ENCODE assay signal across 12 cellular contexts in genomic region chr10:126421745-126422144, GRCh38.
A peak's percentile ranks its signal among the peaks of the same experiment; 100 is the strongest.
DNase-seq lines count a peak whose midpoint lies in the region; ATAC-seq lines count a peak whose summit lies in the region.
"Had no signal": no experiment of that assay in that cellular context is flagged by ENCODE, and none has a peak within 500 bp of the region (broad histone marks: within the 10 kb centered on the region; RNA-seq: fewer than 3 reads in every experiment).

No MANE protein-coding gene starts in this region.

- DNase-seq in OCI-M1 (lab: John Stamatoyannopoulos, UW): peak; percentile 10
- peak; percentile 36 for DNase-seq in epidermal melanocyte (ENCODE audit: insufficient read length, low spot score)
- DNase-seq in non-pigmented ciliary epithelial cell (ENCODE audit: low read depth): peak; percentile 96
- no peak for DNase-seq in activated gamma-delta T cell treated with Interleukin-2 at 50 U/mL for 16 hours
- DNase-seq in COLO829 (ENCODE audit: low spot score): no peak
- DNase-seq: stimulated activated CD4-positive, alpha-beta T cell treated with anti-CD3 and anti-CD28 coated beads, Interleukin-4, amount 100 ng/mL, for 4 hours; transverse colon had no signal

- no peak for ATAC-seq in HG02763 (IDR thresholded peaks at IDR 0.05; ENCODE audit: unreplicated experiment)
- ATAC-seq in GM18873 (IDR thresholded peaks at IDR 0.05; ENCODE audit: low FRiP score, unreplicated experiment): no peak
- ATAC-seq: natural killer cell treated with Interleukin-12 subunit alpha and Interleukin-12 subunit beta and Interleukin-15 and Interleukin-18, amount 100 ng/mL, for 72 hours had no signal

- H3K9ac ChIP-seq in BLaER1: no peak overlapping the region

- peaks cover 26% of the 10 kb centered on the region for H3K4me1 ChIP-seq in BLaER1
- H3K4me1 ChIP-seq: transverse colon had no signal

- H3K27me3 ChIP-seq in BLaER1: no peaks in the 10 kb centered on the region; the same call in 1 of the 2 replicates
- H3K27me3 ChIP-seq: transverse colon had no signal

- H3K27ac ChIP-seq in BLaER1: no peak overlapping the region
- H3K27ac ChIP-seq: SK-N-MC, transverse colon had no signal

- peak overlapping the region; percentile 22 for H3K4me2 ChIP-seq in BLaER1

- H3K4me3 ChIP-seq in BLaER1: no peak overlapping the region
- H3K4me3 ChIP-seq: SK-N-MC, transverse colon had no signal

- peaks cover 17% of the 10 kb centered on the region for H3K9me3 ChIP-seq in BLaER1

- no peaks in the 10 kb centered on the region for H3K36me3 ChIP-seq in BLaER1
- H3K36me3 ChIP-seq: transverse colon had no signal

- no peaks in the 10 kb centered on the region for H4K20me1 ChIP-seq in BLaER1

Comparison
In these comparisons a context has a peak if more than half of its experiments do, and no peak if none do; other contexts are left out.
1. DNase-seq: peak in OCI-M1 (single experiment), epidermal melanocyte (single experiment) and non-pigmented ciliary epithelial cell (single experiment); none in activated gamma-delta T cell treated with Interleukin-2 at 50 U/mL for 16 hours (single experiment) and COLO829 (single experiment).